In genomic region chr9:129103595-129103965, GRCh38 we compare ENCODE assay signal across 15 cellular contexts.
"Had no signal": no experiment of that assay in that cellular context is flagged by ENCODE, and none has a peak within 500 bp of the region (broad histone marks: within the 10 kb centered on the region; RNA-seq: fewer than 3 reads in every experiment).

No MANE protein-coding gene starts in this region.

- H3K36me3 Mint-ChIP-seq: activated CD4-positive, alpha-beta memory T cell treated with anti-CD3 and anti-CD28 coated beads for 36 hours; activated naive CD8-positive, alpha-beta T cell treated with anti-CD3 and anti-CD28 coated beads, Interleukin-2, amount 10 ng/mL, durations not matched to agents 7 days and 5 days; natural killer cell treated with Interleukin-12 subunit alpha and Interleukin-12 subunit beta and Interleukin-15 and Interleukin-18, amount 100 ng/mL, for 72 hours had no signal

- H3K4me3 ChIP-seq: coronary artery, heart right ventricle, left lung, spleen, thoracic aorta, upper lobe of right lung had no signal

- H3K4me3 Mint-ChIP-seq: activated CD4-positive, alpha-beta memory T cell treated with anti-CD3 and anti-CD28 coated beads for 36 hours; activated naive CD4-positive, alpha-beta T cell treated with anti-CD3 and anti-CD28 coated beads for 36 hours; activated naive CD8-positive, alpha-beta T cell treated with anti-CD3 and anti-CD28 coated beads, Interleukin-2, amount 10 ng/mL, durations not matched to agents 7 days and 5 days; mesothelial cell of epicardium; natural killer cell treated with Interleukin-12 subunit alpha and Interleukin-12 subunit beta and Interleukin-15 and Interleukin-18, amount 100 ng/mL, for 72 hours had no signal

- H3K27ac ChIP-seq: coronary artery, heart right ventricle, left lung, spleen, thoracic aorta, upper lobe of right lung had no signal

- H3K4me1 ChIP-seq: left lung, upper lobe of right lung had no signal

- H3K9me3 ChIP-seq: heart right ventricle, left lung, spleen, thoracic aorta, upper lobe of right lung had no signal

- DNase-seq: activated CD4-positive, CD25-positive, alpha-beta regulatory T cell; activated naive CD8-positive, alpha-beta T cell treated with anti-CD3 and anti-CD28 coated beads, Interleukin-2, amount 10 ng/mL, durations not matched to agents 7 days and 5 days; cerebellar nuclear complex; kidney; left lung; spleen; stimulated activated naive CD4-positive, alpha-beta T cell treated with Interleukin-2 at 50 U/mL for 16 hours; upper lobe of right lung had no signal

- H3K27me3 ChIP-seq: heart right ventricle, left lung, spleen, upper lobe of right lung had no signal

- H3K27me3 Mint-ChIP-seq: activated CD4-positive, alpha-beta memory T cell treated with anti-CD3 and anti-CD28 coated beads for 36 hours; activated naive CD8-positive, alpha-beta T cell treated with anti-CD3 and anti-CD28 coated beads, Interleukin-2, amount 10 ng/mL, durations not matched to agents 7 days and 5 days; natural killer cell treated with Interleukin-12 subunit alpha and Interleukin-12 subunit beta and Interleukin-15 and Interleukin-18, amount 100 ng/mL, for 72 hours had no signal

- H3K9me3 Mint-ChIP-seq: activated CD4-positive, alpha-beta memory T cell treated with anti-CD3 and anti-CD28 coated beads for 36 hours; activated naive CD4-positive, alpha-beta T cell treated with anti-CD3 and anti-CD28 coated beads for 36 hours; activated naive CD8-positive, alpha-beta T cell treated with anti-CD3 and anti-CD28 coated beads, Interleukin-2, amount 10 ng/mL, durations not matched to agents 7 days and 5 days; mesothelial cell of epicardium; natural killer cell treated with Interleukin-12 subunit alpha and Interleukin-12 subunit beta and Interleukin-15 and Interleukin-18, amount 100 ng/mL, for 72 hours had no signal

- FAIRE-seq: kidney had no signal

- H3K27ac Mint-ChIP-seq: activated CD4-positive, alpha-beta memory T cell treated with anti-CD3 and anti-CD28 coated beads for 36 hours; activated naive CD4-positive, alpha-beta T cell treated with anti-CD3 and anti-CD28 coated beads for 36 hours; activated naive CD8-positive, alpha-beta T cell treated with anti-CD3 and anti-CD28 coated beads, Interleukin-2, amount 10 ng/mL, durations not matched to agents 7 days and 5 days; mesothelial cell of epicardium; natural killer cell treated with Interleukin-12 subunit alpha and Interleukin-12 subunit beta and Interleukin-15 and Interleukin-18, amount 100 ng/mL, for 72 hours had no signal

- H3K36me3 ChIP-seq: upper lobe of right lung had no signal
